In genomic region chr3:135218782-135219181, GRCh38 we compare ENCODE assay signal across 1 cellular context.
TF ChIP-seq lines count a peak whose summit lies in the region.

No MANE protein-coding gene starts in this region.

TF ChIP-seq in WTC11, 78 proteins besides CTCF, POLR2A, EP300 and RAD21:
- TF ChIP-seq, protein P1, sequence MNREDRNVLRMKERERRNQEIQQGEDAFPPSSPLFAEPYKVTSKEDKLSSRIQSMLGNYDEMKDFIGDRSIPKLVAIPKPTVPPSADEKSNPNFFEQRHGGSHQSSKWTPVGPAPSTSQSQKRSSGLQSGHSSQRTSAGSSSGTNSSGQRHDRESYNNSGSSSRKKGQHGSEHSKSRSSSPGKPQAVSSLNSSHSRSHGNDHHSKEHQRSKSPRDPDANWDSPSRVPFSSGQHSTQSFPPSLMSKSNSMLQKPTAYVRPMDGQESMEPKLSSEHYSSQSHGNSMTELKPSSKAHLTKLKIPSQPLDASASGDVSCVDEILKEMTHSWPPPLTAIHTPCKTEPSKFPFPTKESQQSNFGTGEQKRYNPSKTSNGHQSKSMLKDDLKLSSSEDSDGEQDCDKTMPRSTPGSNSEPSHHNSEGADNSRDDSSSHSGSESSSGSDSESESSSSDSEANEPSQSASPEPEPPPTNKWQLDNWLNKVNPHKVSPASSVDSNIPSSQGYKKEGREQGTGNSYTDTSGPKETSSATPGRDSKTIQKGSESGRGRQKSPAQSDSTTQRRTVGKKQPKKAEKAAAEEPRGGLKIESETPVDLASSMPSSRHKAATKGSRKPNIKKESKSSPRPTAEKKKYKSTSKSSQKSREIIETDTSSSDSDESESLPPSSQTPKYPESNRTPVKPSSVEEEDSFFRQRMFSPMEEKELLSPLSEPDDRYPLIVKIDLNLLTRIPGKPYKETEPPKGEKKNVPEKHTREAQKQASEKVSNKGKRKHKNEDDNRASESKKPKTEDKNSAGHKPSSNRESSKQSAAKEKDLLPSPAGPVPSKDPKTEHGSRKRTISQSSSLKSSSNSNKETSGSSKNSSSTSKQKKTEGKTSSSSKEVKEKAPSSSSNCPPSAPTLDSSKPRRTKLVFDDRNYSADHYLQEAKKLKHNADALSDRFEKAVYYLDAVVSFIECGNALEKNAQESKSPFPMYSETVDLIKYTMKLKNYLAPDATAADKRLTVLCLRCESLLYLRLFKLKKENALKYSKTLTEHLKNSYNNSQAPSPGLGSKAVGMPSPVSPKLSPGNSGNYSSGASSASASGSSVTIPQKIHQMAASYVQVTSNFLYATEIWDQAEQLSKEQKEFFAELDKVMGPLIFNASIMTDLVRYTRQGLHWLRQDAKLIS (CRISPR knock-in tag; IDR thresholded peaks at IDR 0.05; ENCODE audit: borderline replicate concordance), result no peak
- TF ChIP-seq E2F4 (CRISPR knock-in tag; IDR thresholded peaks at IDR 0.05; ENCODE audit: borderline replicate concordance, low read depth) (no peak), RORB (CRISPR knock-in tag; IDR thresholded peaks at IDR 0.05) (no peak), ZNF423 (CRISPR knock-in tag; IDR thresholded peaks at IDR 0.05) (no peak), EMX1 (CRISPR knock-in tag; IDR thresholded peaks at IDR 0.05) (no peak), GRHL2 (CRISPR knock-in tag; IDR thresholded peaks at IDR 0.05; ENCODE audit: insufficient replicate concordance, severe bottlenecking) (no peak), RELA (CRISPR knock-in tag; IDR thresholded peaks at IDR 0.05; ENCODE audit: borderline replicate concordance) (no peak), SP1 (CRISPR knock-in tag; conservative IDR thresholded peaks at IDR 0.05) (no peak), ERG (CRISPR knock-in tag; IDR thresholded peaks at IDR 0.05) (no peak), NFE2L1 (CRISPR knock-in tag; IDR thresholded peaks at IDR 0.05) (no peak), TCF7 (CRISPR knock-in tag; IDR thresholded peaks at IDR 0.05; ENCODE audit: low read depth) (no peak), ATF1 (CRISPR knock-in tag; IDR thresholded peaks at IDR 0.05) (no peak)
- TF ChIP-seq, protein P2, sequence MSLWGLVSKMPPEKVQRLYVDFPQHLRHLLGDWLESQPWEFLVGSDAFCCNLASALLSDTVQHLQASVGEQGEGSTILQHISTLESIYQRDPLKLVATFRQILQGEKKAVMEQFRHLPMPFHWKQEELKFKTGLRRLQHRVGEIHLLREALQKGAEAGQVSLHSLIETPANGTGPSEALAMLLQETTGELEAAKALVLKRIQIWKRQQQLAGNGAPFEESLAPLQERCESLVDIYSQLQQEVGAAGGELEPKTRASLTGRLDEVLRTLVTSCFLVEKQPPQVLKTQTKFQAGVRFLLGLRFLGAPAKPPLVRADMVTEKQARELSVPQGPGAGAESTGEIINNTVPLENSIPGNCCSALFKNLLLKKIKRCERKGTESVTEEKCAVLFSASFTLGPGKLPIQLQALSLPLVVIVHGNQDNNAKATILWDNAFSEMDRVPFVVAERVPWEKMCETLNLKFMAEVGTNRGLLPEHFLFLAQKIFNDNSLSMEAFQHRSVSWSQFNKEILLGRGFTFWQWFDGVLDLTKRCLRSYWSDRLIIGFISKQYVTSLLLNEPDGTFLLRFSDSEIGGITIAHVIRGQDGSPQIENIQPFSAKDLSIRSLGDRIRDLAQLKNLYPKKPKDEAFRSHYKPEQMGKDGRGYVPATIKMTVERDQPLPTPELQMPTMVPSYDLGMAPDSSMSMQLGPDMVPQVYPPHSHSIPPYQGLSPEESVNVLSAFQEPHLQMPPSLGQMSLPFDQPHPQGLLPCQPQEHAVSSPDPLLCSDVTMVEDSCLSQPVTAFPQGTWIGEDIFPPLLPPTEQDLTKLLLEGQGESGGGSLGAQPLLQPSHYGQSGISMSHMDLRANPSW (CRISPR knock-in tag; conservative IDR thresholded peaks at IDR 0.05; ENCODE audit: low read depth), result no peak
